Comparison of ENCODE assay signal across 1 cellular context in the genomic region with DNA sequence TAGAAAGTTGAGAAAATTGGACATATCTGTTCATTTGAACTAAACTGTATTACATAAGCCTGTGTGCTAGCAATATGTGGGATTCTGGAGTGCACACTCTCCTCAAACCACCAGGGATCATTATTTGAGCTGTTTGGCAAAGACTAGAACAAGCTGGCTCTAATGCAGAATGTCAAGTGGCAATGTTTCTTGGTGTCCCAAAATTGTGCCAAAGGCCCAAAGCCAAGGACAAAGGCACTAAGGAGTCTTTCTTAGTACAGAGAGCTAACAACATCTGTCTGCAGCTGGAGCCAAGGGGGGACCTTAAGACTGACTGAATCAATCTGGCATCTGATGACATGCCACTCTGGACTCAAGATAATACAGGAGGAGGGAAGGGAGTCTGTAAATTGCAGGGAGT.
TF ChIP-seq lines count a peak whose summit lies in the region.

No MANE protein-coding gene starts in this region.

TF ChIP-seq in K562, 482 proteins besides CTCF, POLR2A, EP300 and RAD21 (continued from another document):
- TF ChIP-seq, protein P1, sequence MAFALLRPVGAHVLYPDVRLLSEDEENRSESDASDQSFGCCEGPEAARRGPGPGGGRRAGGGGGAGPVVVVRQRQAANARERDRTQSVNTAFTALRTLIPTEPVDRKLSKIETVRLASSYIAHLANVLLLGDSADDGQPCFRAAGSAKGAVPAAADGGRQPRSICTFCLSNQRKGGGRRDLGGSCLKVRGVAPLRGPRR (CRISPR knock-in tag; IDR thresholded peaks at IDR 0.05) = no peak
- TF ChIP-seq CHAMP1 (IDR thresholded peaks at IDR 0.05) = no peak
- no peak for TF ChIP-seq HCFC1 (IDR thresholded peaks at IDR 0.05; ENCODE audit: low read depth, low read length)
- TF ChIP-seq ZNF23 (CRISPR knock-in tag; IDR thresholded peaks at IDR 0.05) = no peak
- TF ChIP-seq ZC3H8 (IDR thresholded peaks at IDR 0.05) = no peak
- TF ChIP-seq PTRF (tag; IDR thresholded peaks at IDR 0.05) = no peak
- no peak for TF ChIP-seq SMARCE1 (IDR thresholded peaks at IDR 0.05)
- no peak for TF ChIP-seq KHSRP (IDR thresholded peaks at IDR 0.05)
- TF ChIP-seq SIN3B (IDR thresholded peaks at IDR 0.05; ENCODE audit: low read depth) = no peak
